In genomic region chr2:20450201-20451108, GRCh38 we compare ENCODE assay signal across 8 cellular contexts. TPM values are rescaled to one million over a fixed set of nuclear protein-coding genes. Genes with fewer than 3 reads are reported as not detected.
A peak's percentile ranks its signal among the peaks of the same experiment; 100 is the strongest.
DNase-seq lines count a peak whose midpoint lies in the region; ATAC-seq, FAIRE-seq and TF ChIP-seq lines count a peak whose summit lies in the region.

No MANE protein-coding gene starts in this region.

- peak overlapping the region; percentile 10; the same call in 1 of the 2 replicates for H3K4me3 ChIP-seq in AG04450 (ENCODE audit: low read depth, low read length)

- no peaks in the 10 kb centered on the region for H3K9me3 Mint-ChIP-seq in nephron
- no peaks in the 10 kb centered on the region for H3K9me3 Mint-ChIP-seq in activated T-cell treated with anti-CD3 and anti-CD28 coated beads, Interleukin-2, amount 50 U/mL, for 4 hours
- H3K9me3 Mint-ChIP-seq in natural killer cell treated with Interleukin-12 subunit alpha and Interleukin-12 subunit beta and Interleukin-15 and Interleukin-18, amount 100 ng/mL, for 72 hours: no peaks in the 10 kb centered on the region

- H3K36me3 Mint-ChIP-seq in nephron (ENCODE audit: low read depth): peaks cover 11% of the 10 kb centered on the region
- no peaks in the 10 kb centered on the region for H3K36me3 Mint-ChIP-seq in activated T-cell treated with anti-CD3 and anti-CD28 coated beads, Interleukin-2, amount 50 U/mL, for 4 hours (ENCODE audit: insufficient read depth)
- H3K36me3 Mint-ChIP-seq in natural killer cell treated with Interleukin-12 subunit alpha and Interleukin-12 subunit beta and Interleukin-15 and Interleukin-18, amount 100 ng/mL, for 72 hours: no peaks in the 10 kb centered on the region

- no peak for TF ChIP-seq CTCF in AG04450 (IDR thresholded peaks at IDR 0.05; ENCODE audit: low read depth, low read length)
- no peak for TF ChIP-seq CTCF in nephron (IDR thresholded peaks at IDR 0.05; ENCODE audit: unreplicated experiment in 3 of 3)

- H3K4me3 Mint-ChIP-seq in nephron: peak overlapping the region; percentile 91 to 98 (median 94)
- no peak overlapping the region for H3K4me3 Mint-ChIP-seq in activated T-cell treated with anti-CD3 and anti-CD28 coated beads, Interleukin-2, amount 50 U/mL, for 4 hours
- H3K4me3 Mint-ChIP-seq in natural killer cell treated with Interleukin-12 subunit alpha and Interleukin-12 subunit beta and Interleukin-15 and Interleukin-18, amount 100 ng/mL, for 72 hours: no peak overlapping the region

- no peaks in the 10 kb centered on the region for H3K27me3 ChIP-seq in AG04450 (ENCODE audit: control insufficient read depth, insufficient read depth, low read length)

- DNase-seq in AG04450 (ENCODE audit: low read depth, low spot score) (peak; percentile 45), RPMI8226 (peak; percentile 49), fibroblast of peridontal ligament (ENCODE audit: extremely low read depth) (peak; percentile 80), urothelium cell line (ENCODE audit: low spot score) (no peak)
- no peak for DNase-seq in NK-92 treated with Interleukin-12 subunit alpha and Interleukin-12 subunit beta, amount 100 ng/mL, for 24 hours (lab: John Stamatoyannopoulos, UW)
- no peak for DNase-seq in activated T-cell treated with anti-CD3 and anti-CD28 coated beads, Interleukin-2, amount 50 U/mL, for 4 hours
- DNase-seq in natural killer cell treated with Interleukin-12 subunit alpha and Interleukin-12 subunit beta and Interleukin-15 and Interleukin-18, amount 100 ng/mL, for 72 hours (ENCODE audit: low spot score): no peak

- POLR2A ChIA-PET in AG04450 (lab: Yijun Ruan, JAX): interaction anchor here (0.6 to 5.1 kb wide), 8 partner anchors 28 to 184 kb away, joined by 3 to 48 read pairs (median 4); no protein-coding TSS in a partner anchor

- peak overlapping the region; percentile 72 to 83 (median 77) for H3K27ac Mint-ChIP-seq in nephron
- no peak overlapping the region for H3K27ac Mint-ChIP-seq in natural killer cell treated with Interleukin-12 subunit alpha and Interleukin-12 subunit beta and Interleukin-15 and Interleukin-18, amount 100 ng/mL, for 72 hours

- CTCF ChIA-PET in AG04450 (lab: Charles Lee): interaction anchor here (0.5 to 4.3 kb wide), 15 partner anchors 13 to 200 kb away, joined by 3 to 22 read pairs (median 4); partner anchors contain the start of gene HS1BP3

- H3K4me1 Mint-ChIP-seq in nephron: peaks cover 37% of the 10 kb centered on the region
- H3K4me1 Mint-ChIP-seq in activated T-cell treated with anti-CD3 and anti-CD28 coated beads, Interleukin-2, amount 50 U/mL, for 4 hours (ENCODE audit: low read depth): peaks cover 10% of the 10 kb centered on the region
- peaks cover 4 to 7% of the 10 kb centered on the region in 2 donors for H3K4me1 Mint-ChIP-seq in natural killer cell treated with Interleukin-12 subunit alpha and Interleukin-12 subunit beta and Interleukin-15 and Interleukin-18, amount 100 ng/mL, for 72 hours (ENCODE audit: low read depth in 2 of 2)

- H3K27ac ChIP-seq in AG04450 (ENCODE audit: low read depth, low read length): peak overlapping the region; percentile 70

- H3K9me3 ChIP-seq in AG04450 (ENCODE audit: control insufficient read depth, insufficient read depth, low read length): peaks cover 4% of the 10 kb centered on the region; the same call in 1 of the 2 replicates

- H3K27me3 Mint-ChIP-seq in nephron (ENCODE audit: low read depth): peaks cover 15% of the 10 kb centered on the region
- H3K27me3 Mint-ChIP-seq in activated T-cell treated with anti-CD3 and anti-CD28 coated beads, Interleukin-2, amount 50 U/mL, for 4 hours (ENCODE audit: low read depth): peaks cover 25% of the 10 kb centered on the region
- H3K27me3 Mint-ChIP-seq in natural killer cell treated with Interleukin-12 subunit alpha and Interleukin-12 subunit beta and Interleukin-15 and Interleukin-18, amount 100 ng/mL, for 72 hours: peaks cover 15 to 16% of the 10 kb centered on the region in 2 donors

- FAIRE-seq in urothelium cell line (lab: Jason Lieb, UNC): no peak

- ATAC-seq in activated T-cell treated with anti-CD3 and anti-CD28 coated beads, Interleukin-2, amount 50 U/mL, for 4 hours: no peak
- no peak for ATAC-seq in natural killer cell treated with Interleukin-12 subunit alpha and Interleukin-12 subunit beta and Interleukin-15 and Interleukin-18, amount 100 ng/mL, for 72 hours

RNA-seq across cellular contexts. Expression of gene RHOB, which starts 3.6 kb away (rescaled TPM):
- 45.5 and 47.7 TPM in 2 replicates for polyA plus RNA-seq in AG04450 (2011; rRNA removed)
- 21.0 and 22.5 TPM in 2 replicates for polyA minus RNA-seq in AG04450 (2011; rRNA and poly(A)+ RNA removed)
- 10 to 100 TPM; 14.2 to 14.6 (median 14.2) TPM for total RNA-seq in activated T-cell treated with anti-CD3 and anti-CD28 coated beads, Interleukin-2, amount 50 U/mL, for 4 hours
- 10 to 100 TPM; 12.1 to 26.8 TPM for total RNA-seq in natural killer cell treated with Interleukin-12 subunit alpha and Interleukin-12 subunit beta and Interleukin-15 and Interleukin-18, amount 100 ng/mL, for 72 hours

Comparison
In these comparisons a context has a peak if more than half of its experiments do, and no peak if none do; other contexts are left out.
1. DNase-seq: peak in AG04450 (single experiment), RPMI8226 (single experiment) and fibroblast of peridontal ligament (single experiment); none in NK-92 treated with Interleukin-12 subunit alpha and Interleukin-12 subunit beta, amount 100 ng/mL, for 24 hours (single experiment), urothelium cell line (single experiment), activated T-cell treated with anti-CD3 and anti-CD28 coated beads, Interleukin-2, amount 50 U/mL, for 4 hours (single experiment) and natural killer cell treated with Interleukin-12 subunit alpha and Interleukin-12 subunit beta and Interleukin-15 and Interleukin-18, amount 100 ng/mL, for 72 hours (single experiment).
2. H3K27ac Mint-ChIP-seq: peak in nephron (3 of 3); none in natural killer cell treated with Interleukin-12 subunit alpha and Interleukin-12 subunit beta and Interleukin-15 and Interleukin-18, amount 100 ng/mL, for 72 hours (0 of 2).
3. H3K4me3 Mint-ChIP-seq: peak in nephron (3 of 3); none in activated T-cell treated with anti-CD3 and anti-CD28 coated beads, Interleukin-2, amount 50 U/mL, for 4 hours (single experiment) and natural killer cell treated with Interleukin-12 subunit alpha and Interleukin-12 subunit beta and Interleukin-15 and Interleukin-18, amount 100 ng/mL, for 72 hours (single experiment).